Comparison of ENCODE assay signal across 8 cellular contexts in the genomic region with DNA sequence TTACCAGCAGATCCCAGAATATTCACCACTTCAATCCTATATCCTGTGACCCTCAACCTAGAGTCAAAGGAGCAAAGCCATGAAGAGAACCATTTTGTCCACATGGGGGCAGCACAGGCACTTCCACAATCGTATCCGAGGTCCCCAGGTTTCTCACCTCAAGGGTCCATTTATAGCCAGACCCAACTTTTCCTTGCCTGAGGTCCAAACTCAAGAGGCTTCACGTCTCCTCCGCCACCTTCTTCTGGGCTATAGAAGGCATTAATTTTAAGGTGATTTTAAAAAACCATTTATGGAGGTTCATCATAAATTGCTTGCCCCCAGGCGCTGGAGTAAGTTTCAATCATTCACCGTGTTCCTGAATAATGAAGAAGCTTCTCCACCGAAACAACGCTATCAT.
DNase-seq lines count a peak whose midpoint lies in the region; ATAC-seq and TF ChIP-seq lines count a peak whose summit lies in the region.

No MANE protein-coding gene starts in this region.

- ATAC-seq in CD4-positive, CD25-positive, alpha-beta regulatory T cell (ENCODE audit: low read depth in 2 of 2): peak; percentile 54 to 62
- peak; percentile 63 for ATAC-seq in HG03442 (IDR thresholded peaks at IDR 0.05; ENCODE audit: unreplicated experiment)
- peak; percentile 65 to 80 for ATAC-seq in natural killer cell treated with Interleukin-12 subunit alpha and Interleukin-12 subunit beta and Interleukin-15 and Interleukin-18, amount 100 ng/mL, for 72 hours

- peak; percentile 91 for TF ChIP-seq CTCF in epithelial cell of esophagus (IDR thresholded peaks at IDR 0.05; ENCODE audit: insufficient read depth, low read depth, low read length, missing control alignments)

- no peak overlapping the region for H3K9ac ChIP-seq in subcutaneous abdominal adipose tissue (ENCODE audit: low read length in 5 of 5)

- no peaks in the 10 kb centered on the region for H3K9me3 Mint-ChIP-seq in CD4-positive, CD25-positive, alpha-beta regulatory T cell
- no peaks in the 10 kb centered on the region for H3K9me3 Mint-ChIP-seq in natural killer cell treated with Interleukin-12 subunit alpha and Interleukin-12 subunit beta and Interleukin-15 and Interleukin-18, amount 100 ng/mL, for 72 hours

- H3K27me3 Mint-ChIP-seq in CD4-positive, CD25-positive, alpha-beta regulatory T cell: peaks cover 45% of the 10 kb centered on the region
- H3K27me3 Mint-ChIP-seq in natural killer cell treated with Interleukin-12 subunit alpha and Interleukin-12 subunit beta and Interleukin-15 and Interleukin-18, amount 100 ng/mL, for 72 hours: peaks cover 35 to 61% of the 10 kb centered on the region in 2 donors

- no peak overlapping the region for H3K4me3 Mint-ChIP-seq in CD4-positive, CD25-positive, alpha-beta regulatory T cell
- peak overlapping the region; percentile 59 for H3K4me3 Mint-ChIP-seq in natural killer cell treated with Interleukin-12 subunit alpha and Interleukin-12 subunit beta and Interleukin-15 and Interleukin-18, amount 100 ng/mL, for 72 hours

- no peak overlapping the region for H3K27ac ChIP-seq in CD4-positive, CD25-positive, alpha-beta regulatory T cell (ENCODE audit: insufficient read depth, low read length, poor library complexity, severe bottlenecking)
- H3K27ac ChIP-seq in subcutaneous abdominal adipose tissue (ENCODE audit: low read depth, low read length): peak overlapping the region; percentile 2

- peaks cover 13 to 55% (median 25%) of the 10 kb centered on the region in 4 donors for H3K4me1 Mint-ChIP-seq in CD4-positive, CD25-positive, alpha-beta regulatory T cell
- H3K4me1 Mint-ChIP-seq in natural killer cell treated with Interleukin-12 subunit alpha and Interleukin-12 subunit beta and Interleukin-15 and Interleukin-18, amount 100 ng/mL, for 72 hours (ENCODE audit: low read depth in 2 of 2): peaks cover 33 to 40% of the 10 kb centered on the region in 2 donors

- no peaks in the 10 kb centered on the region for H3K9me3 ChIP-seq in CD4-positive, CD25-positive, alpha-beta regulatory T cell (ENCODE audit: control insufficient read depth in 2 of 2, low read length in 2 of 2)
- H3K9me3 ChIP-seq in subcutaneous abdominal adipose tissue (ENCODE audit: control insufficient read depth in 5 of 5, low read length in 5 of 5): no peaks in the 10 kb centered on the region

- peak; percentile 46 to 65 (median 61) for DNase-seq in CD4-positive, CD25-positive, alpha-beta regulatory T cell
- DNase-seq in GM19240 (ENCODE audit: insufficient read length, low spot score) (peak; percentile 43), NOMO-1 (lab: John Stamatoyannopoulos, UW; ENCODE audit: unreplicated experiment in 2 of 2) (peak; percentile 29 to 55), epithelial cell of esophagus (ENCODE audit: low read depth) (peak; percentile 61)
- peak; percentile 29 to 39 for DNase-seq in activated CD8-positive, alpha-beta memory T cell treated with anti-CD3 and anti-CD28 coated beads for 4 hours (ENCODE audit: low read depth in 2 of 2)
- DNase-seq in natural killer cell treated with Interleukin-12 subunit alpha and Interleukin-12 subunit beta and Interleukin-15 and Interleukin-18, amount 100 ng/mL, for 72 hours (ENCODE audit: low spot score): no peak

- peaks cover 11% of the 10 kb centered on the region for H3K27me3 ChIP-seq in CD4-positive, CD25-positive, alpha-beta regulatory T cell (ENCODE audit: control insufficient read depth, insufficient read depth, low read length)
- no peaks in the 10 kb centered on the region for H3K27me3 ChIP-seq in subcutaneous abdominal adipose tissue (ENCODE audit: control insufficient read depth in 5 of 5, insufficient read depth in 4 of 5, low read length in 5 of 5)

- peaks cover 23% of the 10 kb centered on the region for H3K4me1 ChIP-seq in CD4-positive, CD25-positive, alpha-beta regulatory T cell (ENCODE audit: control insufficient read depth, insufficient read depth, low read length, poor library complexity, severe bottlenecking)
- peaks cover 0 to 26% (median 9%) of the 10 kb centered on the region in 5 donors for H3K4me1 ChIP-seq in subcutaneous abdominal adipose tissue (ENCODE audit: control insufficient read depth in 5 of 5, insufficient read depth in 5 of 5, low read length in 5 of 5)

- no peaks in the 10 kb centered on the region for H3K36me3 Mint-ChIP-seq in CD4-positive, CD25-positive, alpha-beta regulatory T cell
- no peaks in the 10 kb centered on the region for H3K36me3 Mint-ChIP-seq in natural killer cell treated with Interleukin-12 subunit alpha and Interleukin-12 subunit beta and Interleukin-15 and Interleukin-18, amount 100 ng/mL, for 72 hours

- H3K4me3 ChIP-seq in CD4-positive, CD25-positive, alpha-beta regulatory T cell (ENCODE audit: low read depth, low read length): no peak overlapping the region
- H3K4me3 ChIP-seq in epithelial cell of esophagus (ENCODE audit: low read length) (no peak overlapping the region), subcutaneous abdominal adipose tissue (ENCODE audit: low read depth in 1 of 5, low read length in 5 of 5) (no peak overlapping the region)

- no peak overlapping the region for H3K27ac Mint-ChIP-seq in CD4-positive, CD25-positive, alpha-beta regulatory T cell
- peak overlapping the region in 1 of 2 donors; percentile 32 for H3K27ac Mint-ChIP-seq in natural killer cell treated with Interleukin-12 subunit alpha and Interleukin-12 subunit beta and Interleukin-15 and Interleukin-18, amount 100 ng/mL, for 72 hours

- H3K36me3 ChIP-seq in CD4-positive, CD25-positive, alpha-beta regulatory T cell (ENCODE audit: control insufficient read depth, insufficient read depth, low read length): no peaks in the 10 kb centered on the region
- no peaks in the 10 kb centered on the region for H3K36me3 ChIP-seq in subcutaneous abdominal adipose tissue (ENCODE audit: control insufficient read depth in 5 of 5, insufficient read depth in 5 of 5, low read length in 5 of 5)
